In genomic region chr15:26449296-26449695, GRCh38 we compare ENCODE assay signal across 26 cellular contexts.
A peak's percentile ranks its signal among the peaks of the same experiment; 100 is the strongest.
DNase-seq lines count a peak whose midpoint lies in the region; FAIRE-seq and TF ChIP-seq lines count a peak whose summit lies in the region.
"Had no signal": no experiment of that assay in that cellular context is flagged by ENCODE, and none has a peak within 500 bp of the region (broad histone marks: within the 10 kb centered on the region; RNA-seq: fewer than 3 reads in every experiment).

No MANE protein-coding gene starts in this region.

- H3K4me3 ChIP-seq in HUES48 (ENCODE audit: low read depth, low read length) (no peak overlapping the region), bronchial epithelial cell (ENCODE audit: low read depth, low read length) (no peak overlapping the region)
- no peak overlapping the region for H3K4me3 ChIP-seq in effector memory CD4-positive, alpha-beta T cell (ENCODE audit: insufficient read depth, low read depth, low read length, poor library complexity, severe bottlenecking)
- H3K4me3 ChIP-seq: GM12878, K562, neural progenitor cell, SK-N-MC, uterus had no signal

- H3K36me3 ChIP-seq in HUES48 (ENCODE audit: control insufficient read depth, insufficient read depth, low read length) (no peaks in the 10 kb centered on the region), bronchial epithelial cell (ENCODE audit: control insufficient read depth, insufficient read depth, low read length) (no peaks in the 10 kb centered on the region)
- no peaks in the 10 kb centered on the region for H3K36me3 ChIP-seq in effector memory CD4-positive, alpha-beta T cell (ENCODE audit: control insufficient read depth, insufficient read depth, low read length)
- H3K36me3 ChIP-seq: neural progenitor cell, uterus had no signal

- H3K9ac ChIP-seq in HUES48 (ENCODE audit: low read depth, low read length) = no peak overlapping the region
- H3K9ac ChIP-seq: neural progenitor cell had no signal

- TF ChIP-seq CTCF in bronchial epithelial cell (IDR thresholded peaks at IDR 0.05; ENCODE audit: insufficient read depth, low read length, severe bottlenecking) = no peak

- H3K9me3 ChIP-seq in HUES48 (ENCODE audit: control insufficient read depth, insufficient read depth, low read length) = no peaks in the 10 kb centered on the region
- H3K9me3 ChIP-seq in effector memory CD4-positive, alpha-beta T cell (ENCODE audit: control insufficient read depth, low read length) = peaks cover 3% of the 10 kb centered on the region
- H3K9me3 ChIP-seq: uterus had no signal

- FAIRE-seq in bronchial epithelial cell (lab: Jason Lieb, UNC) (no peak), urothelium cell line (lab: Jason Lieb, UNC) (no peak)
- FAIRE-seq: GM12878, K562 had no signal

- H3K27me3 ChIP-seq in HUES48 (ENCODE audit: control insufficient read depth, insufficient read depth, low read length) = no peaks in the 10 kb centered on the region
- no peaks in the 10 kb centered on the region for H3K27me3 ChIP-seq in bronchial epithelial cell (ENCODE audit: control insufficient read depth, insufficient read depth, low read length)
- H3K27me3 ChIP-seq in effector memory CD4-positive, alpha-beta T cell (replicated peaks; ENCODE audit: control insufficient read depth, insufficient read depth, low read length, poor library complexity, severe bottlenecking) = no peaks in the 10 kb centered on the region
- H3K27me3 ChIP-seq: neural progenitor cell, uterus had no signal

- peak overlapping the region; percentile 83 for H3K27ac ChIP-seq in HUES48 (ENCODE audit: low read depth, low read length)
- no peak overlapping the region for H3K27ac ChIP-seq in effector memory CD4-positive, alpha-beta T cell (ENCODE audit: insufficient read depth, low read length, poor library complexity, severe bottlenecking)
- H3K27ac ChIP-seq: C4-2B, neural progenitor cell, SK-N-MC, uterus had no signal

- DNase-seq in bronchial epithelial cell (ENCODE audit: low read depth) (peak; percentile 65), islet precursor cell (peak; percentile 94), urothelium cell line (ENCODE audit: low spot score) (peak; percentile 82), NCI-H1105 treated with DMSO at 0.1 percent for 48 hours (lab: John Stamatoyannopoulos, UW) (no peak)
- DNase-seq in activated CD8-positive, alpha-beta memory T cell treated with anti-CD3 and anti-CD28 coated beads for 24 hours = no peak
- DNase-seq in effector memory CD4-positive, alpha-beta T cell = no peak
- DNase-seq: activated CD4-positive, alpha-beta T cell treated with anti-CD3 and anti-CD28 coated beads for 1 hour; activated CD8-positive, alpha-beta T cell treated with anti-CD3 and anti-CD28 coated beads for 36 hours; activated T-cell treated with anti-CD3 and anti-CD28 coated beads for 4 hours; aorta; Calu3; dermis blood vessel endothelial cell; DMS79 treated with DMSO at 0.1 percent for 48 hours; NCI-H2029 treated with DMSO at 0.1 percent for 48 hours; NCI-H226; NCI-H774; posterior cingulate gyrus; stimulated activated CD4-positive, alpha-beta T cell treated with anti-CD3 and anti-CD28 coated beads, Interleukin-15, amount 100 ng/mL, for 24 hours; stimulated activated naive CD4-positive, alpha-beta T cell; uterus had no signal

- peaks cover 11% of the 10 kb centered on the region for H3K4me1 ChIP-seq in HUES48 (ENCODE audit: control insufficient read depth, insufficient read depth, low read length)
- H3K4me1 ChIP-seq in effector memory CD4-positive, alpha-beta T cell (ENCODE audit: control insufficient read depth, insufficient read depth, low read length, poor library complexity, severe bottlenecking) = no peaks in the 10 kb centered on the region
- H3K4me1 ChIP-seq: neural progenitor cell, uterus had no signal

Comparison
In these comparisons a context has a peak if more than half of its experiments do, and no peak if none do; other contexts are left out.
1. DNase-seq: peak in bronchial epithelial cell (single experiment), islet precursor cell (single experiment) and urothelium cell line (single experiment); none in NCI-H1105 treated with DMSO at 0.1 percent for 48 hours (single experiment), activated CD8-positive, alpha-beta memory T cell treated with anti-CD3 and anti-CD28 coated beads for 24 hours (single experiment) and effector memory CD4-positive, alpha-beta T cell (0 of 3).